In the genomic region with DNA sequence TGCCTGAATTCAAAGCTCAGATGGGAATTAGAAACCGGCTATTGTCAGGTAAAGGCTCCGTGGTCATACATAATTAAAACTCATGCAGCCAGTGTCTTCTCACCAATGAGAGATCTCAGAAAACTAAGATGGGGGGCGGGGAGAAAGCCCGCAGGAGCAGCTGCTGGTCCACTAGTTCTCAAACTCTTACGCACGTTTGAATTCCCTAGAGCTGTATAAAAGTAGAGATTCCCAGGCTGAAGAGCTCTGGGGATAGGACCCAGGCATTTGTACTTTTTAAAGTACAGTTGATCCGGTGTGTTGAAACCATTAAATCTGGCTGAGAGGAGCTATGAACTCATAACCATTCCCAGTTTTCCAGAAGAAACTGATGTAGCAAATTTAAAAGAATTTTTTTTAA, we compare ENCODE assay signal across 1 cellular context.
TF ChIP-seq lines count a peak whose summit lies in the region.

No MANE protein-coding gene starts in this region.

TF ChIP-seq in GM23338, 12 proteins besides CTCF, POLR2A, EP300 and RAD21 (continued from another document):
- TF ChIP-seq, protein P1, sequence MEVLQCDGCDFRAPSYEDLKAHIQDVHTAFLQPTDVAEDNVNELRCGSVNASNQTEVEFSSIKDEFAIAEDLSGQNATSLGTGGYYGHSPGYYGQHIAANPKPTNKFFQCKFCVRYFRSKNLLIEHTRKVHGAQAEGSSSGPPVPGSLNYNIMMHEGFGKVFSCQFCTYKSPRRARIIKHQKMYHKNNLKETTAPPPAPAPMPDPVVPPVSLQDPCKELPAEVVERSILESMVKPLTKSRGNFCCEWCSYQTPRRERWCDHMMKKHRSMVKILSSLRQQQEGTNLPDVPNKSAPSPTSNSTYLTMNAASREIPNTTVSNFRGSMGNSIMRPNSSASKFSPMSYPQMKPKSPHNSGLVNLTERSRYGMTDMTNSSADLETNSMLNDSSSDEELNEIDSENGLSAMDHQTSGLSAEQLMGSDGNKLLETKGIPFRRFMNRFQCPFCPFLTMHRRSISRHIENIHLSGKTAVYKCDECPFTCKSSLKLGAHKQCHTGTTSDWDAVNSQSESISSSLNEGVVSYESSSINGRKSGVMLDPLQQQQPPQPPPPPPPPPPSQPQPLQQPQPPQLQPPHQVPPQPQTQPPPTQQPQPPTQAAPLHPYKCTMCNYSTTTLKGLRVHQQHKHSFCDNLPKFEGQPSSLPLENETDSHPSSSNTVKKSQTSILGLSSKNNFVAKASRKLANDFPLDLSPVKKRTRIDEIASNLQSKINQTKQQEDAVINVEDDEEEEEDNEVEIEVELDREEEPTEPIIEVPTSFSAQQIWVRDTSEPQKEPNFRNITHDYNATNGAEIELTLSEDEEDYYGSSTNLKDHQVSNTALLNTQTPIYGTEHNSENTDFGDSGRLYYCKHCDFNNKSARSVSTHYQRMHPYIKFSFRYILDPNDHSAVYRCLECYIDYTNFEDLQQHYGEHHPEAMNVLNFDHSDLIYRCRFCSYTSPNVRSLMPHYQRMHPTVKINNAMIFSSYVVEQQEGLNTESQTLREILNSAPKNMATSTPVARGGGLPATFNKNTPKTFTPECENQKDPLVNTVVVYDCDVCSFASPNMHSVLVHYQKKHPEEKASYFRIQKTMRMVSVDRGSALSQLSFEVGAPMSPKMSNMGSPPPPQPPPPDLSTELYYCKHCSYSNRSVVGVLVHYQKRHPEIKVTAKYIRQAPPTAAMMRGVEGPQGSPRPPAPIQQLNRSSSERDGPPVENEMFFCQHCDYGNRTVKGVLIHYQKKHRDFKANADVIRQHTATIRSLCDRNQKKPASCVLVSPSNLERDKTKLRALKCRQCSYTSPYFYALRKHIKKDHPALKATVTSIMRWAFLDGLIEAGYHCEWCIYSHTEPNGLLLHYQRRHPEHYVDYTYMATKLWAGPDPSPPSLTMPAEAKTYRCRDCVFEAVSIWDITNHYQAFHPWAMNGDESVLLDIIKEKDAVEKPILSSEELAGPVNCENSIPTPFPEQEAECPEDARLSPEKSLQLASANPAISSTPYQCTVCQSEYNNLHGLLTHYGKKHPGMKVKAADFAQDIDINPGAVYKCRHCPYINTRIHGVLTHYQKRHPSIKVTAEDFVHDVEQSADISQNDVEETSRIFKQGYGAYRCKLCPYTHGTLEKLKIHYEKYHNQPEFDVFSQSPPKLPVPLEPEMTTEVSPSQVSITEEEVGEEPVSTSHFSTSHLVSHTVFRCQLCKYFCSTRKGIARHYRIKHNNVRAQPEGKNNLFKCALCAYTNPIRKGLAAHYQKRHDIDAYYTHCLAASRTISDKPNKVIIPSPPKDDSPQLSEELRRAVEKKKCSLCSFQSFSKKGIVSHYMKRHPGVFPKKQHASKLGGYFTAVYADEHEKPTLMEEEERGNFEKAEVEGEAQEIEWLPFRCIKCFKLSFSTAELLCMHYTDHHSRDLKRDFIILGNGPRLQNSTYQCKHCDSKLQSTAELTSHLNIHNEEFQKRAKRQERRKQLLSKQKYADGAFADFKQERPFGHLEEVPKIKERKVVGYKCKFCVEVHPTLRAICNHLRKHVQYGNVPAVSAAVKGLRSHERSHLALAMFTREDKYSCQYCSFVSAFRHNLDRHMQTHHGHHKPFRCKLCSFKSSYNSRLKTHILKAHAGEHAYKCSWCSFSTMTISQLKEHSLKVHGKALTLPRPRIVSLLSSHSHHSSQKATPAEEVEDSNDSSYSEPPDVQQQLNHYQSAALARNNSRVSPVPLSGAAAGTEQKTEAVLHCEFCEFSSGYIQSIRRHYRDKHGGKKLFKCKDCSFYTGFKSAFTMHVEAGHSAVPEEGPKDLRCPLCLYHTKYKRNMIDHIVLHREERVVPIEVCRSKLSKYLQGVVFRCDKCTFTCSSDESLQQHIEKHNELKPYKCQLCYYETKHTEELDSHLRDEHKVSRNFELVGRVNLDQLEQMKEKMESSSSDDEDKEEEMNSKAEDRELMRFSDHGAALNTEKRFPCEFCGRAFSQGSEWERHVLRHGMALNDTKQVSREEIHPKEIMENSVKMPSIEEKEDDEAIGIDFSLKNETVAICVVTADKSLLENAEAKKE (CRISPR knock-in tag; IDR thresholded peaks at IDR 0.05), result no peak
- TF ChIP-seq, protein P2, sequence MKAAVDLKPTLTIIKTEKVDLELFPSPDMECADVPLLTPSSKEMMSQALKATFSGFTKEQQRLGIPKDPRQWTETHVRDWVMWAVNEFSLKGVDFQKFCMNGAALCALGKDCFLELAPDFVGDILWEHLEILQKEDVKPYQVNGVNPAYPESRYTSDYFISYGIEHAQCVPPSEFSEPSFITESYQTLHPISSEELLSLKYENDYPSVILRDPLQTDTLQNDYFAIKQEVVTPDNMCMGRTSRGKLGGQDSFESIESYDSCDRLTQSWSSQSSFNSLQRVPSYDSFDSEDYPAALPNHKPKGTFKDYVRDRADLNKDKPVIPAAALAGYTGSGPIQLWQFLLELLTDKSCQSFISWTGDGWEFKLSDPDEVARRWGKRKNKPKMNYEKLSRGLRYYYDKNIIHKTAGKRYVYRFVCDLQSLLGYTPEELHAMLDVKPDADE (IDR thresholded peaks at IDR 0.05), result no peak
- TF ChIP-seq JUNB (IDR thresholded peaks at IDR 0.05; ENCODE audit: unreplicated experiment) (no peak), EZH2 (IDR thresholded peaks at IDR 0.05; ENCODE audit: low read depth, unreplicated experiment) (no peak), CREB1 (CRISPR knock-in tag; IDR thresholded peaks at IDR 0.05; ENCODE audit: low read depth) (no peak), EZH2phosphoT487 (IDR thresholded peaks at IDR 0.05; ENCODE audit: unreplicated experiment) (no peak), ZNF331 (CRISPR knock-in tag; IDR thresholded peaks at IDR 0.05; ENCODE audit: low read depth) (no peak), ZNF114 (CRISPR knock-in tag; IDR thresholded peaks at IDR 0.05) (no peak), STAT1 (IDR thresholded peaks at IDR 0.05; ENCODE audit: unreplicated experiment) (no peak)
- TF ChIP-seq, protein P3, sequence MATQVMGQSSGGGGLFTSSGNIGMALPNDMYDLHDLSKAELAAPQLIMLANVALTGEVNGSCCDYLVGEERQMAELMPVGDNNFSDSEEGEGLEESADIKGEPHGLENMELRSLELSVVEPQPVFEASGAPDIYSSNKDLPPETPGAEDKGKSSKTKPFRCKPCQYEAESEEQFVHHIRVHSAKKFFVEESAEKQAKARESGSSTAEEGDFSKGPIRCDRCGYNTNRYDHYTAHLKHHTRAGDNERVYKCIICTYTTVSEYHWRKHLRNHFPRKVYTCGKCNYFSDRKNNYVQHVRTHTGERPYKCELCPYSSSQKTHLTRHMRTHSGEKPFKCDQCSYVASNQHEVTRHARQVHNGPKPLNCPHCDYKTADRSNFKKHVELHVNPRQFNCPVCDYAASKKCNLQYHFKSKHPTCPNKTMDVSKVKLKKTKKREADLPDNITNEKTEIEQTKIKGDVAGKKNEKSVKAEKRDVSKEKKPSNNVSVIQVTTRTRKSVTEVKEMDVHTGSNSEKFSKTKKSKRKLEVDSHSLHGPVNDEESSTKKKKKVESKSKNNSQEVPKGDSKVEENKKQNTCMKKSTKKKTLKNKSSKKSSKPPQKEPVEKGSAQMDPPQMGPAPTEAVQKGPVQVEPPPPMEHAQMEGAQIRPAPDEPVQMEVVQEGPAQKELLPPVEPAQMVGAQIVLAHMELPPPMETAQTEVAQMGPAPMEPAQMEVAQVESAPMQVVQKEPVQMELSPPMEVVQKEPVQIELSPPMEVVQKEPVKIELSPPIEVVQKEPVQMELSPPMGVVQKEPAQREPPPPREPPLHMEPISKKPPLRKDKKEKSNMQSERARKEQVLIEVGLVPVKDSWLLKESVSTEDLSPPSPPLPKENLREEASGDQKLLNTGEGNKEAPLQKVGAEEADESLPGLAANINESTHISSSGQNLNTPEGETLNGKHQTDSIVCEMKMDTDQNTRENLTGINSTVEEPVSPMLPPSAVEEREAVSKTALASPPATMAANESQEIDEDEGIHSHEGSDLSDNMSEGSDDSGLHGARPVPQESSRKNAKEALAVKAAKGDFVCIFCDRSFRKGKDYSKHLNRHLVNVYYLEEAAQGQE (IDR thresholded peaks at IDR 0.05; ENCODE audit: unreplicated experiment), result no peak
